Comparison of ENCODE assay signal across 8 cellular contexts in the genomic region with DNA sequence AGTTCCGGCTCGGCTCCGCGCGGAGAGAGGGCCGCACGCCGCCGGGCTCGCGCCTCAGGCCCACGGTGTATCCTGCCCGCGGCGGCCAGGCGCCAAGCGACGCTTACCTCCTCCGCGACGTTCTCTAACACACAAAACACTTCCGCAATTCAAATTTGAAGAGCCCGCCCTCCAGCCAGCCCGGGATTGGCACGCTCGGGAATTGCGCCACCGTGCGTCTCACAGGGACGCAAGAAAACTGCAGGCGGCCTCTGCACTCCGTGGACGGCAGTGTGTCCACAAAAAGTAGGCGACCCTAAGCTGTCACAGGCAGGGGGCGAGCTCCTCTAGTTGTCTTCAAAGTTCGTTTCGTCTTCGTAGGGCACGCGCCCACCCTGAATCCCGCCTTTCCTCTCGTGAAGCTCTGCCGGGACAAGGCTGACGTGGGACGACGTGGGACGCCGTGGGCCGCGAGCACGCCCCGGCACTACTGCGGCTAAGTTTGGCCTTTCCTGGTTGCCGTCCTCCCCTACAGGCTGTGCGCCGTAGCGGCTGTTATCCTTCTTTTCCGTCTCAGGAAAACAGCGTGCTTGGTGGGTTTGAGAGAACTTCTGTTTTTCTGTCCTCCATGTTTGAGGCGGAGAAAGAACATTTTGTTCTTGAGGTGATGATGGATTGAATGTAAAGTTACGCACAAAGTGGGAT. TPM values are rescaled to one million over a fixed set of nuclear protein-coding genes. Genes with fewer than 3 reads are reported as not detected.
DNase-seq lines count a peak whose midpoint lies in the region; ATAC-seq, FAIRE-seq and TF ChIP-seq lines count a peak whose summit lies in the region.

A gene (minus strand): TSS at position 133 of the 684 bp plus-strand sequence. CDS start 5,916 bp downstream, outside the sequence.

- intact Hi-C loops in aorta (cut with DNase I), result loop anchor here (2.0 to 5.0 kb wide), 3 partner anchors 116 to 356 kb away; a partner anchor contains a TSS

- peaks cover 15% of the 10 kb centered on the region for H3K4me1 Mint-ChIP-seq in astrocyte (ENCODE audit: low read depth, unreplicated experiment)

- peaks cover 9% of the 10 kb centered on the region for H3K4me1 ChIP-seq in astrocyte (ENCODE audit: insufficient read depth, low read length)
- peaks cover 5% of the 10 kb centered on the region for H3K4me1 ChIP-seq in rectal smooth muscle tissue (ENCODE audit: control insufficient read depth, insufficient read depth, low read length)
- H3K4me1 ChIP-seq in aorta (ENCODE audit: control insufficient read depth in 1 of 2, insufficient read depth in 2 of 2, low read length in 2 of 2), result no peaks in the 10 kb centered on the region

- ATAC-seq in HG02981 (IDR thresholded peaks at IDR 0.05; ENCODE audit: unreplicated experiment) (peak; percentile 75), aorta (ENCODE audit: low FRiP score) (peak; percentile 98)

- peaks cover 3% of the 10 kb centered on the region for H3K9me3 Mint-ChIP-seq in astrocyte (ENCODE audit: unreplicated experiment)

- H3K4me3 Mint-ChIP-seq in astrocyte (ENCODE audit: unreplicated experiment), result peak within 1 kb of the TSS; percentile 94

- peaks cover under 1% of the 10 kb centered on the region for H3K36me3 Mint-ChIP-seq in astrocyte (ENCODE audit: low read depth, unreplicated experiment)

- H3K4me2 ChIP-seq in astrocyte (ENCODE audit: low read length), result peak within 1 kb of the TSS; percentile 90

- peak within 1 kb of the TSS; percentile 84 for H3K27ac ChIP-seq in astrocyte (ENCODE audit: low read depth, low read length)
- H3K27ac ChIP-seq in rectal smooth muscle tissue (ENCODE audit: low read depth, low read length), result peak within 1 kb of the TSS; percentile 98
- H3K27ac ChIP-seq in aorta (ENCODE audit: low read depth in 1 of 2, low read length in 2 of 2), result peak within 1 kb of the TSS; percentile 43 to 91

- H4K20me1 ChIP-seq in astrocyte (ENCODE audit: insufficient read depth, low read length), result no peaks in the 10 kb centered on the region

- DNase-seq in GM18507 (ENCODE audit: extremely low spot score, insufficient read length, low read depth) (peak; percentile 70), NCI-H2029 (lab: John Stamatoyannopoulos, UW) (peak; percentile 98), T-helper 22 cell (ENCODE audit: low read depth) (peak; percentile 88), astrocyte (ENCODE audit: low read depth) (peak; percentile 94), hepatic stellate cell (ENCODE audit: low spot score) (peak; percentile 86), aorta (peak; percentile 97 to 98)

- peaks cover 48% of the 10 kb centered on the region for H3K79me2 ChIP-seq in astrocyte (ENCODE audit: insufficient read depth, low read length)

- FAIRE-seq in GM18507 (lab: Jason Lieb, UNC) (peak; percentile 89), astrocyte (lab: Jason Lieb, UNC) (no peak)

- H3K36me3 ChIP-seq in astrocyte (ENCODE audit: insufficient read depth, low read length) (no peaks in the 10 kb centered on the region), rectal smooth muscle tissue (ENCODE audit: control insufficient read depth, insufficient read depth, low read length) (no peaks in the 10 kb centered on the region), aorta (ENCODE audit: control insufficient read depth in 1 of 2, insufficient read depth in 2 of 2, low read length in 1 of 2) (no peaks in the 10 kb centered on the region)

- no peaks in the 10 kb centered on the region for H3K27me3 Mint-ChIP-seq in astrocyte (ENCODE audit: low read depth, unreplicated experiment)

- H2AFZ ChIP-seq in astrocyte (ENCODE audit: low read depth, low read length), result peak within 1 kb of the TSS; percentile 94

- H3K4me3 ChIP-seq in astrocyte (ENCODE audit: insufficient read depth, low read depth, low read length) (peak within 1 kb of the TSS; percentile 86), rectal smooth muscle tissue (ENCODE audit: low read length) (peak within 1 kb of the TSS; percentile 93), aorta (ENCODE audit: low read length in 2 of 2) (peak within 1 kb of the TSS; percentile 79 to 83)

- H3K27ac Mint-ChIP-seq in astrocyte (ENCODE audit: unreplicated experiment), result peak within 1 kb of the TSS; percentile 88

- WGBS in aorta, 2 donors, result 0% methylated on average over 61 of the region's 61 CpGs

- TF ChIP-seq CTCF in astrocyte (IDR thresholded peaks at IDR 0.05; ENCODE audit: insufficient read depth, low read depth, low read length), result peak; percentile 62

- peak within 1 kb of the TSS; percentile 88 for H3K9ac ChIP-seq in astrocyte (ENCODE audit: low read length)
- peak within 1 kb of the TSS; percentile 80 for H3K9ac ChIP-seq in rectal smooth muscle tissue (ENCODE audit: low read length)

- H3K9me3 ChIP-seq in astrocyte (ENCODE audit: insufficient read depth, low read depth, low read length) (no peaks in the 10 kb centered on the region), aorta (ENCODE audit: control insufficient read depth, low read length) (no peaks in the 10 kb centered on the region)

- no peaks in the 10 kb centered on the region for H3K27me3 ChIP-seq in astrocyte (ENCODE audit: insufficient read depth, low read length)
- H3K27me3 ChIP-seq in rectal smooth muscle tissue (ENCODE audit: control insufficient read depth, insufficient read depth, low read length), result no peaks in the 10 kb centered on the region
- H3K27me3 ChIP-seq in aorta (ENCODE audit: control insufficient read depth in 1 of 2, insufficient read depth in 2 of 2, low read length in 1 of 2), result no peaks in the 10 kb centered on the region

RNA-seq across cellular contexts. Expression of the gene that starts here (rescaled TPM):
- total RNA-seq in astrocyte, result 7.0 and 9.8 TPM in 2 replicates
- total RNA-seq in aorta, result 10 to 100 TPM; 15.5 to 31.4 TPM
- 10 to 100 TPM in 1 of 2 donors, 1 to 10 TPM in 1; 8.8 to 23.8 TPM for polyA plus RNA-seq in aorta

Comparison
In these comparisons a context has a peak if more than half of its experiments do, and no peak if none do; other contexts are left out.
1. Peak in every context shown above with its lines: DNase-seq, ATAC-seq, H3K4me3 ChIP-seq and H3K27ac ChIP-seq.